Comparison of ENCODE assay signal across 8 cellular contexts in the genomic region with DNA sequence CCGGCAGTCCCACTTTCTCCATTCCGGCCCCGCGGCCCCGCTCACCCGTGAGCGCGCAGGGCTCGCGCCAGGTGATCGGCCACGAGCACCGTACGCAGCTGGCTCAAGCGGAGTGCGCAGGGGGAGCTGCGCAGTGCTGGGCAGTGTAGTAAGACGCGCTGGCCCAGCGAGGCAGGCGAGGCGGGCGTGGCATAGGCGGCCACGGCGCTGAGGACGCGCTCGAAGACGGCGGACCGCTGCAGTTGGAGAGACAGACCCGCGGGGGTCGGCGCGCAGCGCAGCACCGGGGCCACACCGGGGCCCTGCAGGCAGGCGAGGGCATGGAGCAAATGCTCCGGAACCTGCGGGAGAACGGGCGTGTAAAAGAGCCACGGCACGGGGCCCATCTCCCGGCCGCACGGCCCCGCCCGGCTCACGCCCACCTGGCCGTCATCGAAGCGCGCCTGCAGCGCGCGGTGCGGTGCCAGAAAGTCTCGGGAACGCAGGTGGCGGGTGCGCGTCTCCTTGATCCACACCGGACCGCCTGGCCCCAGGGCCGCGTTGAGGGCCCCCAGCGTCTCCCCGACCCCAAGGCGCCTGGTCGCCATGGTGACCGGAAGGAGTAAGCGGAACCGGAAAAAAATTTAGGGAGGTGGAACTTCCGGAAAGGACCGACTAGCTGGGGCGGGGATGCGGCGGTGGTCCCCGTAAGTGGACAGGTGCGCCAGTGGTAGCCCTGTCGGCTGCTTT. TPM values are rescaled to one million over a fixed set of nuclear protein-coding genes. Genes with fewer than 3 reads are reported as not detected.
DNase-seq lines count a peak whose midpoint lies in the region; ATAC-seq and TF ChIP-seq lines count a peak whose summit lies in the region.

A gene with protein sequence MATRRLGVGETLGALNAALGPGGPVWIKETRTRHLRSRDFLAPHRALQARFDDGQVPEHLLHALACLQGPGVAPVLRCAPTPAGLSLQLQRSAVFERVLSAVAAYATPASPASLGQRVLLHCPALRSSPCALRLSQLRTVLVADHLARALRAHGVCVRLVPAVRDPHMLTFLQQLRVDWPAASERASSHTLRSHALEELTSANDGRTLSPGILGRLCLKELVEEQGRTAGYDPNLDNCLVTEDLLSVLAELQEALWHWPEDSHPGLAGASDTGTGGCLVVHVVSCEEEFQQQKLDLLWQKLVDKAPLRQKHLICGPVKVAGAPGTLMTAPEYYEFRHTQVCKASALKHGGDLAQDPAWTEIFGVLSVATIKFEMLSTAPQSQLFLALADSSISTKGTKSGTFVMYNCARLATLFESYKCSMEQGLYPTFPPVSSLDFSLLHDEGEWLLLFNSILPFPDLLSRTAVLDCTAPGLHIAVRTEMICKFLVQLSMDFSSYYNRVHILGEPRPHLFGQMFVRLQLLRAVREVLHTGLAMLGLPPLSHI (minus strand): TSS at position 603 of the 729 bp plus-strand sequence. CDS start 16 bp downstream, at position 587.

- H3K27ac ChIP-seq in KOPT-K1 (ENCODE audit: low read depth, low read length, poor library complexity, severe bottlenecking) (peak within 1 kb of the TSS; percentile 62), SK-N-SH (ENCODE audit: low read depth in 2 of 2, low read length in 1 of 2) (peak within 1 kb of the TSS; percentile 89 to 99), neural progenitor cell (no peak within 1 kb of the TSS)

- H2AFZ ChIP-seq in SK-N-SH (ENCODE audit: low read depth), result peak within 1 kb of the TSS; percentile 77; the same call in 1 of the 2 replicates
- H2AFZ ChIP-seq in neural progenitor cell (replicated peaks), result peak within 1 kb of the TSS; percentile 23

- DNase-seq in DMS79 treated with DMSO at 0.1 percent for 48 hours (lab: John Stamatoyannopoulos, UW) (peak; percentile 45), SK-N-SH (peak; percentile 89), globus pallidus (ENCODE audit: low spot score) (peak; percentile 65), neural progenitor cell (ENCODE audit: low spot score) (peak; percentile 86), ureter (ENCODE audit: low spot score) (peak; percentile 70)

- TF ChIP-seq RAD21 in SK-N-SH (IDR thresholded peaks at IDR 0.05; ENCODE audit: low read length), result no peak

- H3K79me2 ChIP-seq in SK-N-SH (ENCODE audit: insufficient read depth) (peaks cover 55% of the 10 kb centered on the region), neural progenitor cell (ENCODE audit: low read depth) (peaks cover 38% of the 10 kb centered on the region)

- H3K9me3 Mint-ChIP-seq in activated naive CD4-positive, alpha-beta T cell treated with anti-CD3 and anti-CD28 coated beads, Interleukin-2, amount 50 U/mL, for 24 hours, result no peaks in the 10 kb centered on the region
- no peaks in the 10 kb centered on the region for H3K9me3 Mint-ChIP-seq in neural progenitor cell

- peak within 1 kb of the TSS; percentile 99 for H3K4me3 Mint-ChIP-seq in activated naive CD4-positive, alpha-beta T cell treated with anti-CD3 and anti-CD28 coated beads, Interleukin-2, amount 50 U/mL, for 24 hours
- peak within 1 kb of the TSS; percentile 97 for H3K4me3 Mint-ChIP-seq in neural progenitor cell

- H3K9me2 ChIP-seq in SK-N-SH, result no peaks in the 10 kb centered on the region

- CTCF ChIA-PET in SK-N-SH (lab: Yijun Ruan, JAX), result interaction anchor here (0.8 to 14.2 kb wide), 5 partner anchors 10 to 431 kb away, joined by 3 to 114 read pairs (median 3); partner anchors contain the start of genes P4HTM, USP4 and WDR6

- H3K4me1 Mint-ChIP-seq in activated naive CD4-positive, alpha-beta T cell treated with anti-CD3 and anti-CD28 coated beads, Interleukin-2, amount 50 U/mL, for 24 hours, result peaks cover 29% of the 10 kb centered on the region
- H3K4me1 Mint-ChIP-seq in neural progenitor cell, result peaks cover 20% of the 10 kb centered on the region

- H3K27me3 ChIP-seq in SK-N-SH (ENCODE audit: insufficient read depth), result no peaks in the 10 kb centered on the region
- H3K27me3 ChIP-seq in neural progenitor cell, result no peaks in the 10 kb centered on the region

- no peak for ATAC-seq in HG03469 (IDR thresholded peaks at IDR 0.05; ENCODE audit: unreplicated experiment)

- peak within 1 kb of the TSS; percentile 80 for H3K9ac ChIP-seq in SK-N-SH
- H3K9ac ChIP-seq in neural progenitor cell, result no peak within 1 kb of the TSS

- H3F3A ChIP-seq in SK-N-SH (replicated peaks; ENCODE audit: insufficient read depth), result peaks cover 34% of the 10 kb centered on the region
- peaks cover 66% of the 10 kb centered on the region for H3F3A ChIP-seq in neural progenitor cell (ENCODE audit: low read depth)

- H3K4me2 ChIP-seq in SK-N-SH, result peak within 1 kb of the TSS; percentile 97
- H3K4me2 ChIP-seq in neural progenitor cell, result peak within 1 kb of the TSS; percentile 82

- H3K36me3 ChIP-seq in KOPT-K1 (ENCODE audit: insufficient read depth, low read length), result peaks cover 41% of the 10 kb centered on the region
- H3K36me3 ChIP-seq in SK-N-SH (replicated peaks in 1 of 2; ENCODE audit: control insufficient read depth in 1 of 2, insufficient read depth in 2 of 2, low read length in 1 of 2), result peaks cover 10 to 37% of the 10 kb centered on the region in 2 experiments
- no peaks in the 10 kb centered on the region for H3K36me3 ChIP-seq in neural progenitor cell

- peak within 1 kb of the TSS; percentile 83 to 87 for H3K4me3 ChIP-seq in SK-N-SH (ENCODE audit: low read depth in 2 of 2, low read length in 1 of 2)
- H3K4me3 ChIP-seq in neural progenitor cell, result peak within 1 kb of the TSS; percentile 79

- peaks cover 0 to 34% of the 10 kb centered on the region in 2 experiments; a peak in 1 of 4 replicates for H3K4me1 ChIP-seq in SK-N-SH (ENCODE audit: control insufficient read depth in 1 of 2, insufficient read depth in 2 of 2, low read depth in 1 of 2, low read length in 1 of 2)
- peaks cover 13% of the 10 kb centered on the region for H3K4me1 ChIP-seq in neural progenitor cell

- H3K36me3 Mint-ChIP-seq in activated naive CD4-positive, alpha-beta T cell treated with anti-CD3 and anti-CD28 coated beads, Interleukin-2, amount 50 U/mL, for 24 hours, result peaks cover 4% of the 10 kb centered on the region
- peaks cover 17% of the 10 kb centered on the region for H3K36me3 Mint-ChIP-seq in neural progenitor cell

- TF ChIP-seq CTCF in SK-N-SH (IDR thresholded peaks at IDR 0.05) (no peak), neural progenitor cell (IDR thresholded peaks at IDR 0.05) (no peak)

- POLR2A ChIA-PET in SK-N-SH (lab: Yijun Ruan, JAX), result interaction anchor here (0.6 to 3.7 kb wide), 6 partner anchors 9 to 78 kb away, joined by 3 to 46 read pairs (median 3); partner anchors contain the start of gene WDR6

- H3K9me3 ChIP-seq in KOPT-K1 (ENCODE audit: insufficient read depth, low read length, poor library complexity, severe bottlenecking) (no peaks in the 10 kb centered on the region), SK-N-SH (no peaks in the 10 kb centered on the region), neural progenitor cell (ENCODE audit: low read depth) (no peaks in the 10 kb centered on the region)

- 1% methylated on average over 28 of the region's 85 CpGs for WGBS in SK-N-SH (ENCODE audit: low lambda C conversion rate)

- no peak; a peak in 1 of 4 replicates for TF ChIP-seq EP300 in SK-N-SH (IDR thresholded peaks at IDR 0.05; ENCODE audit: borderline replicate concordance in 1 of 2, low read depth in 1 of 2, low read length in 1 of 2)

- H4K20me1 ChIP-seq in SK-N-SH (ENCODE audit: insufficient read depth), result peaks cover 20% of the 10 kb centered on the region
- H4K20me1 ChIP-seq in neural progenitor cell (ENCODE audit: low read depth), result peaks cover 55% of the 10 kb centered on the region

- peak within 1 kb of the TSS; percentile 59 for H3K27ac Mint-ChIP-seq in activated naive CD4-positive, alpha-beta T cell treated with anti-CD3 and anti-CD28 coated beads, Interleukin-2, amount 50 U/mL, for 24 hours
- H3K27ac Mint-ChIP-seq in neural progenitor cell, result peak within 1 kb of the TSS; percentile 8

- H3K27me3 Mint-ChIP-seq in activated naive CD4-positive, alpha-beta T cell treated with anti-CD3 and anti-CD28 coated beads, Interleukin-2, amount 50 U/mL, for 24 hours, result no peaks in the 10 kb centered on the region
- H3K27me3 Mint-ChIP-seq in neural progenitor cell (ENCODE audit: insufficient read depth, low read depth), result peaks cover 6% of the 10 kb centered on the region

TF ChIP-seq in SK-N-SH, 30 proteins besides CTCF, POLR2A, EP300 and RAD21 (continues in another document):
- TF ChIP-seq PBX3 (IDR thresholded peaks at IDR 0.05) (peak; percentile 44; the same call in 1 of the 2 replicates), FOXM1 (IDR thresholded peaks at IDR 0.05; ENCODE audit: low read depth) (no peak), GATA2 (CRISPR knock-in tag; IDR thresholded peaks at IDR 0.05) (no peak), JUND (IDR thresholded peaks at IDR 0.05) (0 out of 2 replicates have a peak, but pooled peaks have one; percentile 28), EZH2phosphoT487 (IDR thresholded peaks at IDR 0.05; ENCODE audit: borderline replicate concordance, low read depth) (no peak)
- TF ChIP-seq, protein P1, sequence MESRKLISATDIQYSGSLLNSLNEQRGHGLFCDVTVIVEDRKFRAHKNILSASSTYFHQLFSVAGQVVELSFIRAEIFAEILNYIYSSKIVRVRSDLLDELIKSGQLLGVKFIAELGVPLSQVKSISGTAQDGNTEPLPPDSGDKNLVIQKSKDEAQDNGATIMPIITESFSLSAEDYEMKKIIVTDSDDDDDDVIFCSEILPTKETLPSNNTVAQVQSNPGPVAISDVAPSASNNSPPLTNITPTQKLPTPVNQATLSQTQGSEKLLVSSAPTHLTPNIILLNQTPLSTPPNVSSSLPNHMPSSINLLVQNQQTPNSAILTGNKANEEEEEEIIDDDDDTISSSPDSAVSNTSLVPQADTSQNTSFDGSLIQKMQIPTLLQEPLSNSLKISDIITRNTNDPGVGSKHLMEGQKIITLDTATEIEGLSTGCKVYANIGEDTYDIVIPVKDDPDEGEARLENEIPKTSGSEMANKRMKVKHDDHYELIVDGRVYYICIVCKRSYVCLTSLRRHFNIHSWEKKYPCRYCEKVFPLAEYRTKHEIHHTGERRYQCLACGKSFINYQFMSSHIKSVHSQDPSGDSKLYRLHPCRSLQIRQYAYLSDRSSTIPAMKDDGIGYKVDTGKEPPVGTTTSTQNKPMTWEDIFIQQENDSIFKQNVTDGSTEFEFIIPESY (IDR thresholded peaks at IDR 0.05; ENCODE audit: borderline replicate concordance, low read depth), result peak; percentile 63

RNA-seq across cellular contexts. Expression of the gene that starts here (rescaled TPM):
- 82.7 and 99.4 TPM in 2 replicates for polyA plus RNA-seq in SK-N-SH (2012; rRNA removed)
- 42.3 and 58.1 TPM in 2 replicates for polyA plus RNA-seq in SK-N-SH (2012; cell fraction: cytosol; rRNA removed)
- polyA plus RNA-seq in SK-N-SH (2012; cell fraction: nucleus; rRNA removed), result 371 and 402 TPM in 2 replicates
- 32.9 and 57.4 TPM in 2 replicates for total RNA-seq in neural progenitor cell (ENCODE audit: low replicate concordance)
- 37.0 TPM for total RNA-seq in ureter
